In genomic region chr1:25028587-25028909, GRCh38 we compare ENCODE assay signal across 19 cellular contexts.
DNase-seq lines count a peak whose midpoint lies in the region; ATAC-seq, FAIRE-seq and TF ChIP-seq lines count a peak whose summit lies in the region.
"Had no signal": no experiment of that assay in that cellular context is flagged by ENCODE, and none has a peak within 500 bp of the region (broad histone marks: within the 10 kb centered on the region; RNA-seq: fewer than 3 reads in every experiment).

No MANE protein-coding gene starts in this region.

- H3K27ac ChIP-seq in OCI-LY1 (ENCODE audit: low read depth, low read length, poor library complexity, severe bottlenecking): peak overlapping the region; percentile 57
- H3K27ac ChIP-seq in K562 (ENCODE audit: extremely low read depth, low read depth, low read length): no peak overlapping the region
- H3K27ac ChIP-seq: ascending aorta, GM23248, testis, WERI-Rb-1 had no signal

- H3K4me3 Mint-ChIP-seq in natural killer cell: peak overlapping the region; percentile 91
- no peak overlapping the region for H3K4me3 Mint-ChIP-seq in natural killer cell treated with Interleukin-12 subunit alpha and Interleukin-12 subunit beta and Interleukin-15 and Interleukin-18, amount 100 ng/mL, for 72 hours
- peak overlapping the region; percentile 52 to 65 for H3K4me3 Mint-ChIP-seq in stimulated activated naive B cell treated with anti-CD40 and anti-IgM and Interleukin-4, amounts not matched to agents 10 μg/mL and 1 μg/mL and 100 μg/mL, for 72 hours
- H3K4me3 Mint-ChIP-seq in mesothelial cell of epicardium: no peak overlapping the region
- H3K4me3 Mint-ChIP-seq: neural crest cell had no signal

- WGBS in K562 (ENCODE audit: insufficient coverage, low coverage, missing lambda C conversion rate): 3% methylated on average over 12 of the region's 12 CpGs

- H3K27ac Mint-ChIP-seq in natural killer cell (peak overlapping the region in 1 of 2 donors; percentile 90), mesothelial cell of epicardium (no peak overlapping the region)
- no peak overlapping the region for H3K27ac Mint-ChIP-seq in natural killer cell treated with Interleukin-12 subunit alpha and Interleukin-12 subunit beta and Interleukin-15 and Interleukin-18, amount 100 ng/mL, for 72 hours
- H3K27ac Mint-ChIP-seq in stimulated activated naive B cell treated with anti-CD40 and anti-IgM and Interleukin-4, amounts not matched to agents 10 μg/mL and 1 μg/mL and 100 μg/mL, for 72 hours: peak overlapping the region; percentile 92

- H3K9me1 ChIP-seq in K562 (ENCODE audit: control insufficient read depth, insufficient read depth, low read length): no peaks in the 10 kb centered on the region

- H3K4me1 ChIP-seq in OCI-LY1 (ENCODE audit: insufficient read depth, low read length, severe bottlenecking) (peaks cover 50% of the 10 kb centered on the region), K562 (replicated peaks in 1 of 2; ENCODE audit: control insufficient read depth in 2 of 2, insufficient read depth in 2 of 2, low read length in 2 of 2) (peaks cover 0 to 3% of the 10 kb centered on the region in 2 experiments; a peak in 1 of 5 replicates)
- H3K4me1 ChIP-seq: ascending aorta, testis had no signal

- FAIRE-seq in K562 (lab: Jason Lieb, UNC): no peak
- FAIRE-seq: frontal cortex, RCC 7860 had no signal

- POLR2A ChIA-PET in K562 (lab: Yijun Ruan, JAX): interaction anchor here (0.6 kb wide), 1 partner anchor 34 kb away, joined by 3 read pairs; no protein-coding TSS in a partner anchor

- H3K4me2 ChIP-seq in OCI-LY1 (ENCODE audit: low read length) (peak overlapping the region; percentile 50; the same call in 1 of the 2 replicates), K562 (ENCODE audit: insufficient read depth, low read length) (no peak overlapping the region)

- no peaks in the 10 kb centered on the region for H3K9me3 Mint-ChIP-seq in natural killer cell
- no peaks in the 10 kb centered on the region for H3K9me3 Mint-ChIP-seq in natural killer cell treated with Interleukin-12 subunit alpha and Interleukin-12 subunit beta and Interleukin-15 and Interleukin-18, amount 100 ng/mL, for 72 hours
- no peaks in the 10 kb centered on the region for H3K9me3 Mint-ChIP-seq in stimulated activated naive B cell treated with anti-CD40 and anti-IgM and Interleukin-4, amounts not matched to agents 10 μg/mL and 1 μg/mL and 100 μg/mL, for 72 hours
- H3K9me3 Mint-ChIP-seq in mesothelial cell of epicardium: no peaks in the 10 kb centered on the region
- H3K9me3 Mint-ChIP-seq: neural crest cell had no signal

- intact Hi-C loops in natural killer cell (cut with micrococcal nuclease) (no loop called here), K562 (cut with micrococcal nuclease) (no loop called here)

- H3K9me3 ChIP-seq in OCI-LY1 (ENCODE audit: low read length): no peaks in the 10 kb centered on the region
- H3K9me3 ChIP-seq in K562 (replicated peaks; ENCODE audit: control insufficient read depth, insufficient read depth, low read depth, low read length): no peaks in the 10 kb centered on the region
- H3K9me3 ChIP-seq: ascending aorta, testis had no signal

- no peaks in the 10 kb centered on the region for H3K36me3 Mint-ChIP-seq in natural killer cell
- no peaks in the 10 kb centered on the region for H3K36me3 Mint-ChIP-seq in natural killer cell treated with Interleukin-12 subunit alpha and Interleukin-12 subunit beta and Interleukin-15 and Interleukin-18, amount 100 ng/mL, for 72 hours
- H3K36me3 Mint-ChIP-seq in stimulated activated naive B cell treated with anti-CD40 and anti-IgM and Interleukin-4, amounts not matched to agents 10 μg/mL and 1 μg/mL and 100 μg/mL, for 72 hours: peaks cover 2 to 5% of the 10 kb centered on the region in 2 donors
- no peaks in the 10 kb centered on the region for H3K36me3 Mint-ChIP-seq in mesothelial cell of epicardium

- in situ Hi-C loops in K562 (cut with MboI): no loop called here

- H2AFZ ChIP-seq in OCI-LY1 (ENCODE audit: low read length) (0 out of 2 replicates have a peak overlapping the region, but pooled peaks have one; percentile 4), K562 (ENCODE audit: low read depth, low read length) (no peak overlapping the region)
- H2AFZ ChIP-seq: GM23248 had no signal

- H3K4me1 Mint-ChIP-seq in natural killer cell (peaks cover 21 to 68% of the 10 kb centered on the region in 2 donors), mesothelial cell of epicardium (no peaks in the 10 kb centered on the region)
- H3K4me1 Mint-ChIP-seq in natural killer cell treated with Interleukin-12 subunit alpha and Interleukin-12 subunit beta and Interleukin-15 and Interleukin-18, amount 100 ng/mL, for 72 hours (ENCODE audit: low read depth in 2 of 2): peaks cover 30 to 93% of the 10 kb centered on the region in 2 donors
- H3K4me1 Mint-ChIP-seq in stimulated activated naive B cell treated with anti-CD40 and anti-IgM and Interleukin-4, amounts not matched to agents 10 μg/mL and 1 μg/mL and 100 μg/mL, for 72 hours: peaks cover 0 to 82% of the 10 kb centered on the region in 2 donors

- H3K9ac ChIP-seq in OCI-LY1 (ENCODE audit: low read length) (peak overlapping the region; percentile 31; the same call in 1 of the 2 replicates), K562 (ENCODE audit: insufficient read depth in 1 of 2, low read depth in 2 of 2, low read length in 2 of 2) (no peak overlapping the region)
- H3K9ac ChIP-seq: GM23248 had no signal

- no peaks in the 10 kb centered on the region for H3K9me2 ChIP-seq in OCI-LY1 (ENCODE audit: low read depth, low read length)

- DNase-seq in natural killer cell (no peak), K562 (ENCODE audit: extremely low read depth in 1 of 4, low spot score in 3 of 4) (no peak), mesothelial cell of epicardium (ENCODE audit: low spot score in 2 of 2, unreplicated experiment in 2 of 2) (no peak), UCSD-AML1 (lab: John Stamatoyannopoulos, UW; ENCODE audit: unreplicated experiment) (no peak)
- no peak for DNase-seq in natural killer cell treated with Interleukin-12 subunit alpha and Interleukin-12 subunit beta and Interleukin-15 and Interleukin-18, amount 100 ng/mL, for 72 hours (ENCODE audit: low spot score)
- DNase-seq in stimulated activated naive B cell treated with anti-CD40 and anti-IgM and Interleukin-4, amounts not matched to agents 10 μg/mL and 1 μg/mL and 100 μg/mL, for 72 hours: no peak
- DNase-seq: MM.1S, NCI-H510A treated with DMSO at 0.1 percent for 48 hours, testis, WERI-Rb-1 had no signal

- H4K20me1 ChIP-seq in OCI-LY1 (ENCODE audit: insufficient read depth, low read length) (no peaks in the 10 kb centered on the region), K562 (replicated peaks; ENCODE audit: control insufficient read depth, insufficient read depth, low read length) (no peaks in the 10 kb centered on the region; the same call in 1 of the 2 replicates)

- no peak for TF ChIP-seq RAD21 in K562 (CRISPR knock-in tag; conservative IDR thresholded peaks at IDR 0.05 in 1 of 2, IDR thresholded peaks at IDR 0.05 in 1 of 2)

- peak overlapping the region; percentile 4 for H3K4me3 ChIP-seq in OCI-LY1 (ENCODE audit: low read depth, low read length, poor library complexity, severe bottlenecking)
- no peak overlapping the region for H3K4me3 ChIP-seq in K562
- H3K4me3 ChIP-seq: ascending aorta, GM23248, lung, testis had no signal

- no peak for TF ChIP-seq POLR2A in K562 (conservative IDR thresholded peaks at IDR 0.05)

- H3K27me3 ChIP-seq in OCI-LY1 (ENCODE audit: insufficient read depth, low read length): no peaks in the 10 kb centered on the region
- H3K27me3 ChIP-seq in K562 (ENCODE audit: control insufficient read depth in 2 of 2, insufficient read depth in 2 of 2, low read length in 2 of 2): peaks cover 36 to 77% of the 10 kb centered on the region in 2 experiments
- H3K27me3 ChIP-seq: ascending aorta, testis had no signal

- H3K79me2 ChIP-seq in OCI-LY1 (ENCODE audit: insufficient read depth, low read length) (no peaks in the 10 kb centered on the region), K562 (ENCODE audit: control insufficient read depth, insufficient read depth, low read length) (no peaks in the 10 kb centered on the region)

- H3K36me3 ChIP-seq in OCI-LY1 (ENCODE audit: insufficient read depth, low read length) (no peaks in the 10 kb centered on the region), K562 (ENCODE audit: control insufficient read depth, insufficient read depth, low read length) (no peaks in the 10 kb centered on the region)
- H3K36me3 ChIP-seq: ascending aorta, WERI-Rb-1 had no signal

- no peaks in the 10 kb centered on the region for H3F3A ChIP-seq in OCI-LY1 (ENCODE audit: insufficient read depth, low read length)

- CTCF ChIA-PET in K562 (lab: Yijun Ruan, JAX; ENCODE audit: low intra/inter-chr PET ratio): no interaction called here

- TF ChIP-seq CTCF in natural killer cell (IDR thresholded peaks at IDR 0.05) (no peak), OCI-LY1 (IDR thresholded peaks at IDR 0.05; ENCODE audit: low read length) (no peak), K562 (IDR thresholded peaks at IDR 0.05 in 2 of 3, conservative IDR thresholded peaks at IDR 0.05 in 1 of 3; ENCODE audit: insufficient read depth in 2 of 3, low read depth in 1 of 3, low read length in 3 of 3) (no peak), mesothelial cell of epicardium (IDR thresholded peaks at IDR 0.05; ENCODE audit: unreplicated experiment) (no peak)

- ATAC-seq in natural killer cell (no peak), K562 (no peak), GM21717 (IDR thresholded peaks at IDR 0.05; ENCODE audit: unreplicated experiment) (no peak)
- ATAC-seq in natural killer cell treated with Interleukin-12 subunit alpha and Interleukin-12 subunit beta and Interleukin-15 and Interleukin-18, amount 100 ng/mL, for 72 hours: no peak
- no peak for ATAC-seq in stimulated activated naive B cell treated with anti-CD40 and anti-IgM and Interleukin-4, amounts not matched to agents 10 μg/mL and 1 μg/mL and 100 μg/mL, for 72 hours (replicated peaks)
- ATAC-seq: SK-N-SH treated with all-trans-retinoic acid at 6 μM for 48 hours had no signal

- no TSS peak for BruUV-seq in K562 (replicated peaks; lab: Mats Ljungman, UMichigan)

- H3K27me3 Mint-ChIP-seq in natural killer cell (ENCODE audit: low read depth in 2 of 2) (no peaks in the 10 kb centered on the region), mesothelial cell of epicardium (ENCODE audit: low read depth) (peaks cover 24% of the 10 kb centered on the region)
- H3K27me3 Mint-ChIP-seq in natural killer cell treated with Interleukin-12 subunit alpha and Interleukin-12 subunit beta and Interleukin-15 and Interleukin-18, amount 100 ng/mL, for 72 hours: no peaks in the 10 kb centered on the region
- no peaks in the 10 kb centered on the region for H3K27me3 Mint-ChIP-seq in stimulated activated naive B cell treated with anti-CD40 and anti-IgM and Interleukin-4, amounts not matched to agents 10 μg/mL and 1 μg/mL and 100 μg/mL, for 72 hours

- no peak for TF ChIP-seq EP300 in K562 (IDR thresholded peaks at IDR 0.05; ENCODE audit: low read length)

TF ChIP-seq in K562, 482 proteins besides CTCF, POLR2A, EP300 and RAD21:
- TF ChIP-seq ZNF551 (CRISPR knock-in tag; IDR thresholded peaks at IDR 0.05) (no peak), NRF1 (conservative IDR thresholded peaks at IDR 0.05 in 1 of 2, IDR thresholded peaks at IDR 0.05 in 1 of 2) (peak; percentile 24 to 47; a peak in 3 of 4 replicates)

Comparison
In these comparisons a context has a peak if more than half of its experiments do, and no peak if none do; other contexts are left out.
1. H3K4me3 Mint-ChIP-seq: peak in natural killer cell (single experiment) and stimulated activated naive B cell treated with anti-CD40 and anti-IgM and Interleukin-4, amounts not matched to agents 10 μg/mL and 1 μg/mL and 100 μg/mL, for 72 hours (2 of 2); none in natural killer cell treated with Interleukin-12 subunit alpha and Interleukin-12 subunit beta and Interleukin-15 and Interleukin-18, amount 100 ng/mL, for 72 hours (single experiment) and mesothelial cell of epicardium (single experiment).